In genomic region chr6:73443555-73443954, GRCh38 we compare ENCODE assay signal across 24 cellular contexts. TPM values are rescaled to one million over a fixed set of nuclear protein-coding genes. Genes with fewer than 3 reads are reported as not detected.
"Had no signal": no experiment of that assay in that cellular context is flagged by ENCODE, and none has a peak within 500 bp of the region (broad histone marks: within the 10 kb centered on the region; RNA-seq: fewer than 3 reads in every experiment).

No MANE protein-coding gene starts in this region.

- H3K4me3 Mint-ChIP-seq: activated naive CD4-positive, alpha-beta T cell treated with anti-CD3 and anti-CD28 coated beads, Interleukin-2, amount 50 U/mL, for 24 hours; activated T-helper 17 cell treated with anti-CD3 and anti-CD28 coated beads, Interleukin-2, amount 50 U/mL, for 72 hours; T-cell had no signal

- ATAC-seq: activated T-helper 17 cell treated with anti-CD3 and anti-CD28 coated beads, Interleukin-2, amount 50 U/mL, for 72 hours; left lung; lower lobe of right lung; right lobe of liver; stimulated activated naive CD8-positive, alpha-beta T cell treated with anti-CD3 and anti-CD28 coated beads, Interleukin-15, Interleukin-2, amounts not matched to agents 100 U/mL and 50 U/mL, for 24 hours; T-cell had no signal

- H3K4me3 ChIP-seq: colonic mucosa, left lung, lower lobe of right lung, ovary, right lobe of liver, testis, transverse colon had no signal

- H3K27ac ChIP-seq: colonic mucosa, left lung, lower lobe of right lung, ovary, right lobe of liver, testis, transverse colon had no signal

- H3K27me3 Mint-ChIP-seq: activated B cell treated with CpG ODN at 0.5 μM for 24 hours; activated naive CD4-positive, alpha-beta T cell treated with anti-CD3 and anti-CD28 coated beads, Interleukin-2, amount 50 U/mL, for 24 hours; activated T-helper 17 cell treated with anti-CD3 and anti-CD28 coated beads, Interleukin-2, amount 50 U/mL, for 72 hours; progenitor cell of endocrine pancreas; T-cell had no signal

- H3K4me1 ChIP-seq: colonic mucosa, lower lobe of right lung, right lobe of liver, testis, transverse colon had no signal

- H3K9me3 Mint-ChIP-seq: activated B cell treated with CpG ODN at 0.5 μM for 24 hours; activated naive CD4-positive, alpha-beta T cell treated with anti-CD3 and anti-CD28 coated beads, Interleukin-2, amount 50 U/mL, for 24 hours; activated T-helper 17 cell treated with anti-CD3 and anti-CD28 coated beads, Interleukin-2, amount 50 U/mL, for 72 hours; T-cell had no signal

- H3K27ac Mint-ChIP-seq: activated B cell treated with CpG ODN at 0.5 μM for 24 hours; activated naive CD4-positive, alpha-beta T cell treated with anti-CD3 and anti-CD28 coated beads, Interleukin-2, amount 50 U/mL, for 24 hours; activated T-helper 17 cell treated with anti-CD3 and anti-CD28 coated beads, Interleukin-2, amount 50 U/mL, for 72 hours; progenitor cell of endocrine pancreas had no signal

- H3K27me3 ChIP-seq: colonic mucosa, left lung, ovary, right lobe of liver, testis, transverse colon had no signal

- DNase-seq: activated B cell treated with CpG ODN at 0.5 μM for 24 hours; activated CD4-positive, alpha-beta T cell treated with anti-CD3 and anti-CD28 coated beads for 4 hours; activated CD4-positive, alpha-beta T cell treated with anti-CD3 and anti-CD28 coated beads, Interleukin-2, amount 50 U/mL, for 48 hours; activated CD8-positive, alpha-beta memory T cell treated with anti-CD3 and anti-CD28 coated beads for 24 hours; activated gamma-delta T cell treated with Interleukin-2 at 50 U/mL for 16 hours; anterior cingulate cortex; cerebellar nuclear complex; colonic mucosa; effector CD8-positive, alpha-beta T cell; kidney glomerular epithelial cell; left lung; lower lobe of right lung; mesendoderm; ovary; right lobe of liver; stimulated activated CD4-positive, alpha-beta T cell treated with anti-CD3 and anti-CD28 coated beads, Interleukin-2, amount 100 ng/mL, for 48 hours; stimulated activated naive CD8-positive, alpha-beta T cell treated with anti-CD3 and anti-CD28 coated beads, Interleukin-15, Interleukin-2, amounts not matched to agents 100 U/mL and 50 U/mL, for 24 hours; T-cell; testis; transverse colon had no signal

- H3K36me3 ChIP-seq: colonic mucosa, ovary, right lobe of liver had no signal

- H3K9me3 ChIP-seq: colonic mucosa, left lung, lower lobe of right lung, ovary, right lobe of liver, testis, transverse colon had no signal

RNA-seq across cellular contexts. Expression of gene DDX43, which starts 48.9 kb away (rescaled TPM):
- total RNA-seq: progenitor cell of endocrine pancreas, right lobe of liver, skeletal muscle tissue had no signal
